19 cellular contexts compared by ENCODE assay signal in the genomic region with DNA sequence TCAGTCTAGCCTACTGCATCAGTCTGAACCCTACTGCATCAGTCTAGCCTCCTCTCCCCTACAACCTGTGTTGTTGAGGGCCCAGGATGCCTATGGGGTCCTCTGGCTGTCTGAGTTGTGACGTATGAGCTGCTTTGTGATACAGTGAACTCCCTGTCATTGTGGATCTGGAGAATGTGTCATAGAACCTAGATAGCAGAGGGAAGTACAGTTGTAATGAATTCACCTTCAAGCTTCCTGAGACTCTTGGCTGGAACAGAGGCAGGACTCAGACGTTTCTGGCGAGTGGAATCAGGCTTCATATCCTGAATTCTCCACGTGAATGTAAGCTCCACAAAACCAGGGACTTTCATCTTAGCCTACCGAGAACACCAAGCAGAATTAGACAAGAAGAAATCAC.
"Had no signal": no experiment of that assay in that cellular context is flagged by ENCODE, and none has a peak within 500 bp of the region (broad histone marks: within the 10 kb centered on the region; RNA-seq: fewer than 3 reads in every experiment).

No MANE protein-coding gene starts in this region.

- H3K27ac ChIP-seq: breast epithelium, left lung, tibial artery, VCaP had no signal

- H3K36me3 ChIP-seq: breast epithelium had no signal

- H3K9me3 Mint-ChIP-seq: activated T-cell treated with anti-CD3 and anti-CD28 coated beads, Interleukin-2, amount 50 U/mL, for 4 hours; natural killer cell had no signal

- H3K4me1 ChIP-seq: breast epithelium, left lung, tibial artery had no signal

- ATAC-seq: activated T-cell treated with anti-CD3 and anti-CD28 coated beads, Interleukin-2, amount 50 U/mL, for 4 hours; left lung; natural killer cell had no signal

- DNase-seq: activated CD4-positive, alpha-beta T cell treated with anti-CD3 and anti-CD28 coated beads, Interleukin-2, amount 50 U/mL, for 1 hour; activated CD4-positive, CD25-positive, alpha-beta regulatory T cell treated with anti-CD3 and anti-CD28 coated beads, Interleukin-2, amount 50 U/mL, for 72 hours; activated CD8-positive, alpha-beta memory T cell treated with anti-CD3 and anti-CD28 coated beads, Interleukin-2, amount 50 U/mL, for 4 hours; activated effector memory CD4-positive, alpha-beta T cell treated with anti-CD3 and anti-CD28 coated beads, Interleukin-2, amount 50 U/mL, for 16 hours; activated naive CD4-positive, alpha-beta T cell treated with anti-CD3 and anti-CD28 coated beads, Interleukin-2, amount 50 U/mL, for 16 hours; activated T-cell treated with anti-CD3 and anti-CD28 coated beads, Interleukin-2, amount 50 U/mL, for 4 hours; erythroblast; foreskin melanocyte; left lung; mammary epithelial cell; natural killer cell; stimulated activated CD4-positive, alpha-beta T cell treated with anti-CD3 and anti-CD28 coated beads, Interleukin-2, amount 100 ng/mL, for 24 hours; stimulated activated naive CD4-positive, alpha-beta T cell treated with Interleukin-2 at 50 U/mL for 16 hours; tibial artery had no signal

- FAIRE-seq: astrocyte, keratinocyte, urothelium cell line had no signal

- H3K9me3 ChIP-seq: breast epithelium, left lung, tibial artery had no signal

- H3K4me3 Mint-ChIP-seq: activated T-cell treated with anti-CD3 and anti-CD28 coated beads, Interleukin-2, amount 50 U/mL, for 4 hours; natural killer cell had no signal

- H3K27me3 ChIP-seq: breast epithelium, left lung, tibial artery had no signal

- H3K4me3 ChIP-seq: breast epithelium, left lung, tibial artery had no signal
